Comparison of ENCODE assay signal across 11 cellular contexts in the genomic region with DNA sequence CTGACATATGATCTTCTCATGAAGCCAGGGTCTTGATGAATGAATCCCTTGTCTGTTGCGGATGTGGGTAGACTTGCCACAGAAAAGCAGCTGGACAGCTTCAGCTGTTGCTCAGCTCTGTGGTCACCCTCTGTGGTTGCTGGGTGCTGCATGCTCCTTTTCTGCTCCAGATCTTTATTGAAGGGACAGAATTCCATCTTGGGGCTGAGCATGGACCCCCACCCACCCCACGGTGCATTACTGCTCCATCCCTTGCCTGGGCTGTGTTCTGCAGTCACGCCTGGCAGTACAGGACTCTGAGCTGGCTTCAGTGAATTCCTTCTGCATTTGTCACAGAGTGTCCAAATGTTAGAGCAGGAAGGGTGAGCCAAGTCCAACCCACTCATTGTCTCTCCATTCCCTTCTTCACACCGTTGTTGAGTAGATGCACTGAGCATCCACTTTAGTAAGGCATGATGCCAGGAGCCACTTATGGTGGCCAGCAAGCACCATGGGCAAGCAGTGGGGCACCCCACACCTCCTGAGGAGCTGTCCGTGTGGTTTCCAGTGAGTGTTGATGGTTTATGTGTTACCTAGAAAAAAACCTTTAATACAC. TPM values are rescaled to one million over a fixed set of nuclear protein-coding genes. Genes with fewer than 3 reads are reported as not detected.
DNase-seq lines count a peak whose midpoint lies in the region; ATAC-seq and TF ChIP-seq lines count a peak whose summit lies in the region.
"Had no signal": no experiment of that assay in that cellular context is flagged by ENCODE, and none has a peak within 500 bp of the region (broad histone marks: within the 10 kb centered on the region; RNA-seq: fewer than 3 reads in every experiment).

No MANE protein-coding gene starts in this region.

- H3K27me3 ChIP-seq in BJ (ENCODE audit: control insufficient read depth, insufficient read depth, low read length) (no peaks in the 10 kb centered on the region), mesenchymal stem cell (ENCODE audit: control insufficient read depth in 1 of 2, insufficient read depth in 1 of 2, low read length in 2 of 2) (no peaks in the 10 kb centered on the region), endodermal cell (ENCODE audit: control insufficient read depth, insufficient read depth, low read length, poor library complexity, severe bottlenecking) (no peaks in the 10 kb centered on the region), esophagus squamous epithelium (no peaks in the 10 kb centered on the region)
- H3K27me3 ChIP-seq: cardiac muscle cell, ovary, vagina had no signal

- no peak overlapping the region for H2BK120ac ChIP-seq in mesenchymal stem cell (ENCODE audit: low read depth, low read length)

- BruUV-seq in MCF 10A (replicated peaks; lab: Mats Ljungman, UMichigan) = no TSS peak

- ATAC-seq in GM21723 (IDR thresholded peaks at IDR 0.05; ENCODE audit: unreplicated experiment) = no peak

- H3K9me3 Mint-ChIP-seq in MCF 10A (ENCODE audit: unreplicated experiment) (no peaks in the 10 kb centered on the region), endodermal cell (no peaks in the 10 kb centered on the region)

- H2BK12ac ChIP-seq in mesenchymal stem cell (ENCODE audit: low read length in 2 of 2) = peak overlapping the region in 1 of 2 experiments; percentile 94

- intact Hi-C loops in MCF 10A (cut with micrococcal nuclease) = no loop called here
- intact Hi-C loops in esophagus squamous epithelium (cut with DNase I) = no loop called here

- H2BK15ac ChIP-seq in mesenchymal stem cell (ENCODE audit: low read depth, poor library complexity, severe bottlenecking) = no peak overlapping the region

- peak overlapping the region; percentile 6 for H3K9ac ChIP-seq in mesenchymal stem cell (ENCODE audit: low read length)
- H3K9ac ChIP-seq in endodermal cell (ENCODE audit: extremely low read depth, low read length, poor library complexity, severe bottlenecking) = no peak overlapping the region

- H3K27ac Mint-ChIP-seq in MCF 10A (ENCODE audit: low read depth, unreplicated experiment) (peak overlapping the region; percentile 61), endodermal cell (no peak overlapping the region)

- WGBS in mesenchymal stem cell = 7% methylated on average over 4 of the region's 5 CpGs
- 57 to 74% methylated on average over 3 to 5 of the region's 5 CpGs for WGBS in endodermal cell (ENCODE audit: insufficient coverage in 1 of 2, insufficient read length in 1 of 2), 2 experiments
- WGBS in esophagus squamous epithelium, 2 donors = 32 to 39% methylated on average over 3 to 4 of the region's 5 CpGs

- peak overlapping the region; percentile 5 to 67 for H3K18ac ChIP-seq in mesenchymal stem cell (ENCODE audit: low read depth in 1 of 2, low read length in 2 of 2)

- no peak overlapping the region for H4K91ac ChIP-seq in mesenchymal stem cell (ENCODE audit: low read length)

- peak overlapping the region; percentile 88 for H3K27ac ChIP-seq in mesenchymal stem cell (ENCODE audit: low read length, poor library complexity, severe bottlenecking)
- no peak overlapping the region for H3K27ac ChIP-seq in endodermal cell (ENCODE audit: low read depth, low read length)
- no peak overlapping the region for H3K27ac ChIP-seq in esophagus squamous epithelium
- H3K27ac ChIP-seq: ovary, vagina had no signal

- peak overlapping the region in 1 of 2 experiments; percentile 37 for H3K4ac ChIP-seq in mesenchymal stem cell (ENCODE audit: low read depth in 1 of 2, low read length in 2 of 2)

- H3K27me3 Mint-ChIP-seq in MCF 10A (ENCODE audit: insufficient read depth, unreplicated experiment) (no peaks in the 10 kb centered on the region), endodermal cell (ENCODE audit: insufficient read depth) (no peaks in the 10 kb centered on the region)

- DNase-seq in BJ (ENCODE audit: low read depth) (peak; percentile 67), LHCN-M2 (ENCODE audit: low read depth) (peak; percentile 99), MCF 10A (ENCODE audit: unreplicated experiment) (peak; percentile 92), mesenchymal stem cell (peak; percentile 80), endodermal cell (no peak), esophagus squamous epithelium (lab: John Stamatoyannopoulos, UW) (no peak)
- no peak for DNase-seq in activated CD4-positive, alpha-beta T cell treated with anti-CD3 and anti-CD28 coated beads, Interleukin-2, amount 50 U/mL, for 48 hours

- H3K4me1 ChIP-seq in mesenchymal stem cell (ENCODE audit: control insufficient read depth, insufficient read depth, low read depth, low read length) (peaks cover 7% of the 10 kb centered on the region), endodermal cell (ENCODE audit: control insufficient read depth, insufficient read depth, low read length) (no peaks in the 10 kb centered on the region), esophagus squamous epithelium (peaks cover 5 to 31% (median 9%) of the 10 kb centered on the region in 3 donors)

- peaks cover 7% of the 10 kb centered on the region for H3K36me3 Mint-ChIP-seq in MCF 10A (ENCODE audit: insufficient read depth, unreplicated experiment)
- H3K36me3 Mint-ChIP-seq in endodermal cell (ENCODE audit: low read depth) = no peaks in the 10 kb centered on the region

- TF ChIP-seq CTCF in BJ (IDR thresholded peaks at IDR 0.05; ENCODE audit: insufficient read depth, low read depth, low read length) = no peak
- TF ChIP-seq CTCF in MCF 10A (IDR thresholded peaks at IDR 0.05; ENCODE audit: unreplicated experiment) = no peak
- TF ChIP-seq CTCF in endodermal cell (conservative IDR thresholded peaks at IDR 0.05) = no peak
- TF ChIP-seq CTCF in esophagus squamous epithelium (IDR thresholded peaks at IDR 0.05) = no peak

- H3K79me1 ChIP-seq in mesenchymal stem cell (replicated peaks; ENCODE audit: low read length, poor library complexity, severe bottlenecking) = no peaks in the 10 kb centered on the region

- CTCF ChIA-PET in BJ (lab: Yijun Ruan, JAX) (interaction anchor here (1.0 to 1.8 kb wide), 5 partner anchors 9 to 849 kb away, joined by 3 to 4 read pairs (median 4); no protein-coding TSS in a partner anchor), MCF 10A (lab: Yijun Ruan, JAX) (interaction anchor here (0.6 to 2.2 kb wide), 4 partner anchors 37 to 215 kb away, joined by 3 to 11 read pairs (median 4); no protein-coding TSS in a partner anchor)

- POLR2A ChIA-PET in BJ (lab: Charles Lee) = no interaction called here
- POLR2A ChIA-PET in MCF 10A (lab: Yijun Ruan, JAX) = interaction anchor here (0.6 to 13.5 kb wide), 5 partner anchors 9 to 1157 kb away, joined by 3 to 212 read pairs (median 7); no protein-coding TSS in a partner anchor

- H3K4me2 ChIP-seq in mesenchymal stem cell (ENCODE audit: low read length, poor library complexity, severe bottlenecking) = no peak overlapping the region

- H3K23ac ChIP-seq in mesenchymal stem cell (ENCODE audit: low read length in 2 of 2) = no peak overlapping the region

- no peak overlapping the region for H3K4me3 ChIP-seq in BJ (ENCODE audit: low read depth, low read length)
- no peak overlapping the region for H3K4me3 ChIP-seq in mesenchymal stem cell (ENCODE audit: insufficient read depth in 1 of 2, low read depth in 1 of 2, low read length in 2 of 2)
- H3K4me3 ChIP-seq in endodermal cell (ENCODE audit: low read length) = no peak overlapping the region
- no peak overlapping the region for H3K4me3 ChIP-seq in esophagus squamous epithelium
- H3K4me3 ChIP-seq: cardiac muscle cell, ovary, vagina had no signal

- peaks cover 41% of the 10 kb centered on the region for H3K4me1 Mint-ChIP-seq in MCF 10A (ENCODE audit: insufficient read depth, unreplicated experiment)
- H3K4me1 Mint-ChIP-seq in endodermal cell = peaks cover 9% of the 10 kb centered on the region

- peak overlapping the region in 1 of 2 experiments; percentile 30 for H3K14ac ChIP-seq in mesenchymal stem cell (ENCODE audit: low read length in 2 of 2)

- H3K36me3 ChIP-seq in BJ (ENCODE audit: control insufficient read depth, insufficient read depth, low read length) (no peaks in the 10 kb centered on the region), mesenchymal stem cell (ENCODE audit: control insufficient read depth in 1 of 2, insufficient read depth in 2 of 2, low read depth in 1 of 2, low read length in 2 of 2) (no peaks in the 10 kb centered on the region), endodermal cell (ENCODE audit: control insufficient read depth, insufficient read depth, low read length) (no peaks in the 10 kb centered on the region), esophagus squamous epithelium (no peaks in the 10 kb centered on the region)
- H3K36me3 ChIP-seq: cardiac muscle cell, ovary, vagina had no signal

- H4K8ac ChIP-seq in mesenchymal stem cell (ENCODE audit: low read length) = no peak overlapping the region

- H3K4me3 Mint-ChIP-seq in MCF 10A (ENCODE audit: unreplicated experiment) = no peak overlapping the region
- no peak overlapping the region for H3K4me3 Mint-ChIP-seq in endodermal cell

- peak overlapping the region; percentile 24 for H2AK5ac ChIP-seq in mesenchymal stem cell (ENCODE audit: low read length, severe bottlenecking)

- no peak overlapping the region for H2AFZ ChIP-seq in mesenchymal stem cell (ENCODE audit: low read depth, low read length)

- no peaks in the 10 kb centered on the region for H3K9me3 ChIP-seq in mesenchymal stem cell (ENCODE audit: control insufficient read depth, low read length)
- H3K9me3 ChIP-seq in endodermal cell (ENCODE audit: control insufficient read depth, low read length) = no peaks in the 10 kb centered on the region
- no peaks in the 10 kb centered on the region for H3K9me3 ChIP-seq in esophagus squamous epithelium
- H3K9me3 ChIP-seq: ovary, vagina had no signal

- no peak for TF ChIP-seq POLR2A in esophagus squamous epithelium (IDR thresholded peaks at IDR 0.05)

- H2BK5ac ChIP-seq in mesenchymal stem cell (ENCODE audit: low read depth, low read length, poor library complexity, severe bottlenecking) = peak overlapping the region; percentile 63

RNA-seq across cellular contexts. Expression of a gene that starts 14.5 kb away (rescaled TPM):
- polyA plus RNA-seq in BJ (2011; rRNA removed) = 0.01 and 0.04 TPM in 2 replicates
- not detected in 2 replicates for polyA minus RNA-seq in BJ (2011; rRNA and poly(A)+ RNA removed)
- total RNA-seq in LHCN-M2 (2014; rRNA removed) = 11.6 and 15.2 TPM in 2 replicates
- polyA plus RNA-seq in LHCN-M2 (2012) = 1.8 TPM
- 3.8 and 6.9 TPM in 2 replicates for total RNA-seq in MCF 10A (2022)
- 0.01 TPM for polyA plus RNA-seq in mesenchymal stem cell (2013, experiment 1 of 2)
- 0.01 TPM for polyA plus RNA-seq in mesenchymal stem cell (2013, experiment 2 of 2)
- total RNA-seq in endodermal cell = under 1 TPM in 1 of 2 donors, not detected in 1; 0.24 TPM
- not detected for polyA plus RNA-seq in endodermal cell (2013, experiment 1 of 2)
- 0.04 TPM for polyA plus RNA-seq in endodermal cell (2013, experiment 2 of 2)
- 10 to 100 TPM; 25.3 to 42.2 (median 33.6) TPM for total RNA-seq in esophagus squamous epithelium
- polyA plus RNA-seq: ovary had no signal

Comparison
In these comparisons a context has a peak if more than half of its experiments do, and no peak if none do; other contexts are left out.
1. DNase-seq: peak in BJ (single experiment), LHCN-M2 (single experiment), MCF 10A (single experiment) and mesenchymal stem cell (single experiment); none in endodermal cell (single experiment), esophagus squamous epithelium (single experiment) and activated CD4-positive, alpha-beta T cell treated with anti-CD3 and anti-CD28 coated beads, Interleukin-2, amount 50 U/mL, for 48 hours (0 of 2).